1 cellular context compared by ENCODE assay signal in genomic region chr4:139255581-139255980, GRCh38. TPM values are rescaled to one million over a fixed set of nuclear protein-coding genes. Genes with fewer than 3 reads are reported as not detected.
"Had no signal": no experiment of that assay in that cellular context is flagged by ENCODE, and none has a peak within 500 bp of the region (broad histone marks: within the 10 kb centered on the region; RNA-seq: fewer than 3 reads in every experiment).

No MANE protein-coding gene starts in this region.

RNA-seq across cellular contexts. Expression of gene MGARP, which starts 24.4 kb away (rescaled TPM):
- total RNA-seq: HT-29 had no signal
